In genomic region chr19:18399008-18399407, GRCh38 we compare ENCODE assay signal across 16 cellular contexts. TPM values are rescaled to one million over a fixed set of nuclear protein-coding genes. Genes with fewer than 3 reads are reported as not detected.
DNase-seq lines count a peak whose midpoint lies in the region; ATAC-seq, FAIRE-seq and TF ChIP-seq lines count a peak whose summit lies in the region.
"Had no signal": no experiment of that assay in that cellular context is flagged by ENCODE, and none has a peak within 500 bp of the region (broad histone marks: within the 10 kb centered on the region; RNA-seq: fewer than 3 reads in every experiment).

No MANE protein-coding gene starts in this region.

- DNase-seq in A172 (ENCODE audit: low spot score) (peak; percentile 71), HK-2 (ENCODE audit: unreplicated experiment) (peak; percentile 52), bronchial epithelial cell (ENCODE audit: low read depth) (peak; percentile 76), left lobe of liver (ENCODE audit: low spot score) (peak; percentile 92), LoVo (ENCODE audit: low spot score) (no peak), CD1c-positive myeloid dendritic cell (ENCODE audit: extremely low spot score) (no peak)
- no peak for DNase-seq in effector CD4-positive, alpha-beta T cell
- DNase-seq: AML-193, GDM1, hippocampal formation, NCI-H146, NCI-H82, SW 1271 had no signal

- no peak overlapping the region for H3K4me3 Mint-ChIP-seq in stimulated activated memory B cell treated with anti-CD40 and anti-IgM and Interleukin-4, amounts not matched to agents 10 μg/mL and 1 μg/mL and 100 μg/mL, for 72 hours

- no peak overlapping the region for H3K27ac Mint-ChIP-seq in stimulated activated memory B cell treated with anti-CD40 and anti-IgM and Interleukin-4, amounts not matched to agents 10 μg/mL and 1 μg/mL and 100 μg/mL, for 72 hours

- no peaks in the 10 kb centered on the region for H3K27me3 ChIP-seq in bronchial epithelial cell (ENCODE audit: control insufficient read depth, insufficient read depth, low read length)

- H3K36me3 Mint-ChIP-seq in stimulated activated memory B cell treated with anti-CD40 and anti-IgM and Interleukin-4, amounts not matched to agents 10 μg/mL and 1 μg/mL and 100 μg/mL, for 72 hours = no peaks in the 10 kb centered on the region

- no peak for FAIRE-seq in bronchial epithelial cell (lab: Jason Lieb, UNC)
- FAIRE-seq: colon had no signal

- no peak overlapping the region for H3K4me3 ChIP-seq in bronchial epithelial cell (ENCODE audit: low read depth, low read length)
- H3K4me3 ChIP-seq: tibial nerve had no signal

- H3K4me1 Mint-ChIP-seq in stimulated activated memory B cell treated with anti-CD40 and anti-IgM and Interleukin-4, amounts not matched to agents 10 μg/mL and 1 μg/mL and 100 μg/mL, for 72 hours = peaks cover 53% of the 10 kb centered on the region

- TF ChIP-seq CTCF in bronchial epithelial cell (IDR thresholded peaks at IDR 0.05; ENCODE audit: insufficient read depth, low read length, severe bottlenecking) = no peak

- H3K36me3 ChIP-seq in bronchial epithelial cell (ENCODE audit: control insufficient read depth, insufficient read depth, low read length) = no peaks in the 10 kb centered on the region
- H3K36me3 ChIP-seq: tibial nerve had no signal

- H3K9me3 Mint-ChIP-seq in stimulated activated memory B cell treated with anti-CD40 and anti-IgM and Interleukin-4, amounts not matched to agents 10 μg/mL and 1 μg/mL and 100 μg/mL, for 72 hours = no peaks in the 10 kb centered on the region

- H3K27me3 Mint-ChIP-seq in stimulated activated memory B cell treated with anti-CD40 and anti-IgM and Interleukin-4, amounts not matched to agents 10 μg/mL and 1 μg/mL and 100 μg/mL, for 72 hours = peaks cover 12% of the 10 kb centered on the region

- ATAC-seq in left lobe of liver = peak; percentile 70
- no peak for ATAC-seq in stimulated activated memory B cell treated with anti-CD40 and anti-IgM and Interleukin-4, amounts not matched to agents 10 μg/mL and 1 μg/mL and 100 μg/mL, for 72 hours

RNA-seq across cellular contexts. Expression of gene LRRC25, which starts 1.6 kb away (rescaled TPM):
- 0.07 TPM in 1 of 2 replicates, not detected in the other for total RNA-seq in A172 (2014; rRNA removed; shearing (Covaris generic))
- total RNA-seq in bronchial epithelial cell = under 0.01 TPM in 1 of 2 replicates, not detected in the other
- 2.2 TPM for total RNA-seq in left lobe of liver

RNA-seq across cellular contexts. Expression of gene GDF15, which starts 13.1 kb away (rescaled TPM):
- 89.8 and 93.9 TPM in 2 replicates for total RNA-seq in A172 (2014; rRNA removed; shearing (Covaris generic))
- 123 and 166 TPM in 2 replicates for total RNA-seq in bronchial epithelial cell
- 3.2 TPM for total RNA-seq in left lobe of liver

RNA-seq across cellular contexts. Expression of gene SSBP4, which starts 20.2 kb away (rescaled TPM):
- 88.7 and 127 TPM in 2 replicates for total RNA-seq in A172 (2014; rRNA removed; shearing (Covaris generic))
- total RNA-seq in bronchial epithelial cell (13.2 and 17.1 TPM in 2 replicates), left lobe of liver (18.4 TPM)

RNA-seq across cellular contexts. Expression of gene ISYNA1, which starts 38.9 kb away (rescaled TPM):
- total RNA-seq in A172 (2014; rRNA removed; shearing (Covaris generic)) = 0.72 and 0.98 TPM in 2 replicates
- total RNA-seq in bronchial epithelial cell = 6.7 and 15.3 TPM in 2 replicates
- total RNA-seq in left lobe of liver = 10.2 TPM

RNA-seq across cellular contexts. Expression of gene PGPEP1, which starts 58.6 kb away (rescaled TPM):
- total RNA-seq in A172 (2014; rRNA removed; shearing (Covaris generic)) = 14.6 and 19.1 TPM in 2 replicates
- 8.2 and 12.6 TPM in 2 replicates for total RNA-seq in bronchial epithelial cell
- 62.4 TPM for total RNA-seq in left lobe of liver

Comparison
In these comparisons a context has a peak if more than half of its experiments do, and no peak if none do; other contexts are left out.
1. DNase-seq: peak in A172 (single experiment), HK-2 (single experiment), bronchial epithelial cell (single experiment) and left lobe of liver (single experiment); none in LoVo (single experiment), effector CD4-positive, alpha-beta T cell (single experiment) and CD1c-positive myeloid dendritic cell (single experiment).
2. RNA of gene GDF15, which starts 13.1 kb away (total RNA-seq): 123 to 166 TPM in bronchial epithelial cell and 89.8 to 93.9 TPM in A172; 3.2 TPM in left lobe of liver (single experiment); every median in the first group is over 10 times any median in the second.